ENCODE assay signal across 8 cellular contexts in genomic region chr5:103224118-103224893, GRCh38. TPM values are rescaled to one million over a fixed set of nuclear protein-coding genes. Genes with fewer than 3 reads are reported as not detected.
DNase-seq lines count a peak whose midpoint lies in the region; ATAC-seq and TF ChIP-seq lines count a peak whose summit lies in the region.

No MANE protein-coding gene starts in this region.

- peak overlapping the region; percentile 53 for H3K4me3 ChIP-seq in HUES6 (ENCODE audit: low read depth, low read length)
- H3K4me3 ChIP-seq in Peyer's patch, result no peak overlapping the region
- H3K4me3 ChIP-seq in ascending aorta, result no peak overlapping the region
- H3K4me3 ChIP-seq in iPS-18a (ENCODE audit: low read length), result peak overlapping the region; percentile 16

- no peak overlapping the region for H3K27ac ChIP-seq in HUES6 (ENCODE audit: low read depth, low read length)
- no peak overlapping the region for H3K27ac ChIP-seq in Peyer's patch
- no peak overlapping the region for H3K27ac ChIP-seq in ascending aorta
- H3K27ac ChIP-seq in iPS-18a (ENCODE audit: low read length), result no peak overlapping the region

- no peaks in the 10 kb centered on the region for H3K36me3 ChIP-seq in HUES6 (ENCODE audit: control insufficient read depth, insufficient read depth, low read length)
- H3K36me3 ChIP-seq in Peyer's patch, result no peaks in the 10 kb centered on the region
- H3K36me3 ChIP-seq in ascending aorta, result no peaks in the 10 kb centered on the region
- no peaks in the 10 kb centered on the region for H3K36me3 ChIP-seq in iPS-18a (ENCODE audit: control insufficient read depth, low read depth, low read length)

- H3K9ac ChIP-seq in HUES6 (ENCODE audit: low read length) (no peak overlapping the region), iPS-18a (ENCODE audit: low read length) (no peak overlapping the region)

- DNase-seq in NCI-H1436 (lab: John Stamatoyannopoulos, UW) (peak; percentile 57), NCI-H1436 treated with DMSO at 0.1 percent for 48 hours (lab: John Stamatoyannopoulos, UW) (no peak), Peyer's patch (peak in 2 of 3 donors; percentile 50 to 63), ascending aorta (ENCODE audit: low spot score in 2 of 2) (no peak)
- peak in 2 of 3 donors; percentile 16 to 23 for DNase-seq in stimulated activated CD4-positive, alpha-beta T cell treated with anti-CD3 and anti-CD28 coated beads, Interleukin-12 subunit alpha, Interleukin-12 subunit beta, amount 100 ng/mL, for 48 hours (ENCODE audit: low read depth in 2 of 3, low spot score in 1 of 3)

- peak; percentile 95 for ATAC-seq in GM21723 (IDR thresholded peaks at IDR 0.05; ENCODE audit: unreplicated experiment)

- intact Hi-C loops in ascending aorta (cut with DNase I), result no loop called here

- no peak for TF ChIP-seq POLR2A in Peyer's patch (IDR thresholded peaks at IDR 0.05)

- TF ChIP-seq CTCF in Peyer's patch (IDR thresholded peaks at IDR 0.05) (peak in 5 of 6 experiments; percentile 11 to 80 (median 75)), ascending aorta (IDR thresholded peaks at IDR 0.05) (peak; percentile 39 to 56 (median 41))

- H3K27me3 ChIP-seq in HUES6 (ENCODE audit: control insufficient read depth, insufficient read depth, low read length) (no peaks in the 10 kb centered on the region), Peyer's patch (no peaks in the 10 kb centered on the region), ascending aorta (no peaks in the 10 kb centered on the region), iPS-18a (ENCODE audit: control insufficient read depth, insufficient read depth, low read length) (no peaks in the 10 kb centered on the region)

- H3K4me1 ChIP-seq in HUES6 (ENCODE audit: control insufficient read depth, insufficient read depth, low read length) (peaks cover 6% of the 10 kb centered on the region; the same call in 1 of the 2 replicates), Peyer's patch (no peaks in the 10 kb centered on the region), ascending aorta (no peaks in the 10 kb centered on the region), iPS-18a (ENCODE audit: control insufficient read depth, low read depth, low read length) (no peaks in the 10 kb centered on the region)

- no peaks in the 10 kb centered on the region for H3K9me3 ChIP-seq in HUES6 (ENCODE audit: control insufficient read depth, insufficient read depth, low read depth, low read length)
- H3K9me3 ChIP-seq in Peyer's patch, result no peaks in the 10 kb centered on the region
- H3K9me3 ChIP-seq in ascending aorta, result no peaks in the 10 kb centered on the region
- H3K9me3 ChIP-seq in iPS-18a (ENCODE audit: control insufficient read depth, low read depth, low read length), result no peaks in the 10 kb centered on the region

RNA-seq across cellular contexts. Expression of gene MACIR, which starts 34.3 kb away (rescaled TPM):
- total RNA-seq in Peyer's patch (10 to 100 TPM in 3 of 4 donors, 1 to 10 TPM in 1; 4.1 to 42.7 (median 24.1) TPM), ascending aorta (0.53 TPM)

Comparison
In these comparisons a context has a peak if more than half of its experiments do, and no peak if none do; other contexts are left out.
1. DNase-seq: peak in NCI-H1436 (single experiment), Peyer's patch (2 of 3) and stimulated activated CD4-positive, alpha-beta T cell treated with anti-CD3 and anti-CD28 coated beads, Interleukin-12 subunit alpha, Interleukin-12 subunit beta, amount 100 ng/mL, for 48 hours (2 of 3); none in NCI-H1436 treated with DMSO at 0.1 percent for 48 hours (single experiment) and ascending aorta (0 of 2).
2. H3K4me3 ChIP-seq: peak in HUES6 (single experiment) and iPS-18a (single experiment); none in Peyer's patch (0 of 4) and ascending aorta (0 of 2).